ENCODE assay signal across 8 cellular contexts in the genomic region with DNA sequence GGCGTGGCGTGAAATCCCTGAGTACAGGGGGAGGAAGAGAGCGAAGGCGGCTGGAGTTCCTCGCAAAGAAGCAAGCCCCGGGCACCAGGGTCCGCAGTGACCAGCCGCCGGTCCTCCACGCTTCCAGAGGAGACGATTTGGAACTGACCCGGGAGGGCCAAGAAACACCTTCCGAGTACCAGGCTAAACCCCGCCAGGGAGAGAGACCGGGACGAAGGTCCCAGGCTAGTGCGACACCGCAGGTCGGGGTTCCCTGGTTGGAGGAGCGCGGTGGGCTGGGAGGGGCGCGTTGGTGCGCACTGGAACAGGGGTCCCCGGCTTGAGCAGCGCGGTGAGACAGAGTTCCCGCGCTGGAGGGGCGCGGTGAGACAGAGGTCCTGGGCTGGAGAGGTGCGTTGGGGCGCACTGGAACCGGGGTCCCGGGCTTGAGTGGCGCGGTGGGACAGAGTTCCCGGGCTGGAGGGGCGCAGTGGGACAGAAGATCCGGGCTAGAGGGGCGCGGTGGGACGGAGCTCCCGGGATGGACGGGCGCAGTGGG. TPM values are rescaled to one million over a fixed set of nuclear protein-coding genes. Genes with fewer than 3 reads are reported as not detected.
DNase-seq lines count a peak whose midpoint lies in the region; ATAC-seq and TF ChIP-seq lines count a peak whose summit lies in the region.

No MANE protein-coding gene starts in this region.

- H3K4me3 ChIP-seq in WERI-Rb-1 (ENCODE audit: low read depth, low read length) (peak overlapping the region; percentile 94), endocrine pancreas (ENCODE audit: control insufficient read depth, insufficient read depth, low read length) (peak overlapping the region; percentile 81), mesendoderm (ENCODE audit: low read length) (peak overlapping the region; percentile 77), thyroid gland (replicated peaks in 1 of 3) (peak overlapping the region; percentile 91 to 96 (median 95))

- H4K8ac ChIP-seq in mesendoderm (ENCODE audit: low read depth, low read length) = no peak overlapping the region

- H3K23ac ChIP-seq in mesendoderm (ENCODE audit: low read length) = no peak overlapping the region

- H3K27me3 ChIP-seq in WERI-Rb-1 (ENCODE audit: insufficient read depth, low read depth, severe bottlenecking) (no peaks in the 10 kb centered on the region), endocrine pancreas (ENCODE audit: control insufficient read depth, insufficient read depth, low read length) (no peaks in the 10 kb centered on the region), mesendoderm (ENCODE audit: insufficient read depth, low read length, poor library complexity) (no peaks in the 10 kb centered on the region), thyroid gland (no peaks in the 10 kb centered on the region)

- no peak overlapping the region for H2BK5ac ChIP-seq in mesendoderm (ENCODE audit: low read length)

- H2BK120ac ChIP-seq in mesendoderm (ENCODE audit: low read depth, low read length) = no peak overlapping the region

- peak overlapping the region; percentile 72 for H3K4ac ChIP-seq in mesendoderm (ENCODE audit: low read depth, low read length)

- peaks cover 11% of the 10 kb centered on the region for H3K79me1 ChIP-seq in mesendoderm (ENCODE audit: low read length)

- no peak for TF ChIP-seq POLR2A in thyroid gland (IDR thresholded peaks at IDR 0.05)

- H2AK5ac ChIP-seq in mesendoderm (ENCODE audit: low read length) = no peak overlapping the region

- H3K56ac ChIP-seq in mesendoderm (ENCODE audit: low read length) = peak overlapping the region; percentile 98

- ATAC-seq in HG02571 (IDR thresholded peaks at IDR 0.05; ENCODE audit: unreplicated experiment) (peak; percentile 19), HG03280 (IDR thresholded peaks at IDR 0.05; ENCODE audit: unreplicated experiment) (no peak)

- H3K9ac ChIP-seq in endocrine pancreas (ENCODE audit: control insufficient read depth, insufficient read depth, low read length) = peak overlapping the region; percentile 92
- H3K9ac ChIP-seq in mesendoderm (ENCODE audit: low read length) = peak overlapping the region; percentile 96

- WGBS in mesendoderm (ENCODE audit: extremely low coverage, insufficient coverage, low lambda C conversion rate) = no CpG with 5 or more reads among the region's 46 CpGs
- 1 to 2% methylated on average over 25 to 40 of the region's 46 CpGs for WGBS in thyroid gland, 2 donors

- H3K18ac ChIP-seq in mesendoderm (ENCODE audit: low read length) = peak overlapping the region; percentile 94

- H3K9me3 ChIP-seq in WERI-Rb-1 (ENCODE audit: severe bottlenecking) (no peaks in the 10 kb centered on the region), endocrine pancreas (ENCODE audit: control insufficient read depth, low read length) (no peaks in the 10 kb centered on the region), thyroid gland (no peaks in the 10 kb centered on the region)

- H3K79me2 ChIP-seq in mesendoderm (ENCODE audit: control insufficient read depth, insufficient read depth, low read length) = peaks cover 31% of the 10 kb centered on the region

- H2BK15ac ChIP-seq in mesendoderm (replicated peaks; ENCODE audit: low read depth) = no peak overlapping the region

- TF ChIP-seq CTCF in WERI-Rb-1 (IDR thresholded peaks at IDR 0.05; ENCODE audit: low read depth, low read length) (no peak), thyroid gland (IDR thresholded peaks at IDR 0.05) (no peak)

- DNase-seq in D341Med (ENCODE audit: low spot score) = peak; percentile 56
- DNase-seq in WERI-Rb-1 = peak; percentile 42
- DNase-seq in mesendoderm = peak; percentile 67
- peak; percentile 45 to 52 for DNase-seq in thyroid gland
- DNase-seq in NCI-H187 (lab: John Stamatoyannopoulos, UW) = no peak

- no peaks in the 10 kb centered on the region for H3K4me1 ChIP-seq in endocrine pancreas (ENCODE audit: control insufficient read depth, insufficient read depth, low read length)
- H3K4me1 ChIP-seq in mesendoderm (ENCODE audit: control insufficient read depth, low read depth, low read length) = peaks cover 8% of the 10 kb centered on the region
- peaks cover 12 to 37% of the 10 kb centered on the region in 2 donors for H3K4me1 ChIP-seq in thyroid gland

- no peaks in the 10 kb centered on the region; the same call in none of the 2 replicates for H3K36me3 ChIP-seq in WERI-Rb-1
- no peaks in the 10 kb centered on the region for H3K36me3 ChIP-seq in endocrine pancreas (ENCODE audit: control insufficient read depth, insufficient read depth, low read length)
- no peaks in the 10 kb centered on the region for H3K36me3 ChIP-seq in mesendoderm (ENCODE audit: control insufficient read depth, insufficient read depth, low read length)
- no peaks in the 10 kb centered on the region for H3K36me3 ChIP-seq in thyroid gland

- H4K5ac ChIP-seq in mesendoderm (ENCODE audit: low read length) = no peak overlapping the region

- H3K27ac ChIP-seq in WERI-Rb-1 (peak overlapping the region; percentile 84), mesendoderm (ENCODE audit: low read depth, low read length) (no peak overlapping the region), thyroid gland (peak overlapping the region; percentile 87 to 98 (median 95))

- H3K4me2 ChIP-seq in mesendoderm (ENCODE audit: low read length) = peak overlapping the region; percentile 43

- intact Hi-C loops in thyroid gland (cut with DNase I) = no loop called here

RNA-seq across cellular contexts. Expression of gene WDFY1, which starts 0.9 kb away (rescaled TPM):
- polyA plus RNA-seq in mesendoderm (2013, experiment 1 of 2) = 41.8 TPM
- polyA plus RNA-seq in mesendoderm (2013, experiment 2 of 2) = 41.0 TPM
- total RNA-seq in thyroid gland = 10 to 100 TPM; 49.4 to 87.7 (median 59.6) TPM

RNA-seq across cellular contexts. Expression of gene MRPL44, which starts 13.0 kb away (rescaled TPM):
- 49.3 TPM for polyA plus RNA-seq in mesendoderm (2013, experiment 1 of 2)
- polyA plus RNA-seq in mesendoderm (2013, experiment 2 of 2) = 49.4 TPM
- 10 to 100 TPM; 18.4 to 27.1 (median 25.3) TPM for total RNA-seq in thyroid gland

Comparison
In these comparisons a context has a peak if more than half of its experiments do, and no peak if none do; other contexts are left out.
1. DNase-seq: peak in D341Med (single experiment), WERI-Rb-1 (single experiment), mesendoderm (single experiment) and thyroid gland (2 of 2); none in NCI-H187 (0 of 2).
2. Peak in every context shown above with its lines, with median percentiles within 50 percentile points of each other: H3K4me3 ChIP-seq.